In the genomic region with DNA sequence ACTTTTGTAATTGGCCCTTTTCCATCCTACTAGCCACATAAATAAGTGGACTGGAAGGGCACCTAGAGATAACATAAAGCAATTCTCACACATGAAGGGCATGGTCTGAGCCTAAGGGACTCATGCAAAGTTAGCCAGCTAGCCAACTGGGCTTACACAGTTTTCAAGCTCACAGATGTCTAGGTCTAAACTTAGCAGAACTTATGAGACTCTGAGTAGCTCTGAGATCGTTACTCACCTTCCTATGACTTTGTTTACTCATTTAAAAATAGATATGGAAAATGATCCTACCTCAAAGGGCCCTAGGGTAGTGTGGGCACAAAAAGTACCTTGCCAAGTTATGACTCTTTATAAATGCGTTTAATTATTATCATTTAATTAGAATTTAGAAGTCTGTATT, we compare ENCODE assay signal across 25 cellular contexts.
"Had no signal": no experiment of that assay in that cellular context is flagged by ENCODE, and none has a peak within 500 bp of the region (broad histone marks: within the 10 kb centered on the region; RNA-seq: fewer than 3 reads in every experiment).

No MANE protein-coding gene starts in this region.

- H3K4me3 ChIP-seq: Peyer's patch had no signal

- ATAC-seq: activated T-helper 17 cell treated with anti-CD3 and anti-CD28 coated beads, Interleukin-2, amount 50 U/mL, for 72 hours; T-helper 17 cell had no signal

- DNase-seq: activated B cell treated with CpG ODN at 0.5 μM for 24 hours; activated CD4-positive, alpha-beta memory T cell treated with anti-CD3 and anti-CD28 coated beads for 36 hours; activated CD4-positive, alpha-beta T cell treated with anti-CD3 and anti-CD28 coated beads for 1 hour; activated CD4-positive, alpha-beta T cell treated with anti-CD3 and anti-CD28 coated beads, Interleukin-2, amount 10 ng/mL, durations not matched to agents 24 days and 14 days; activated CD8-positive, alpha-beta memory T cell treated with anti-CD3 and anti-CD28 coated beads for 24 hours; activated gamma-delta T cell; activated naive CD4-positive, alpha-beta T cell treated with anti-CD3 and anti-CD28 coated beads for 36 hours; activated T-cell treated with anti-CD3 and anti-CD28 coated beads, Interleukin-2, amount 50 U/mL, for 48 hours; amygdala; cerebellar nuclear complex; Kasumi-1; KBM-7; NCI-H1105 treated with DMSO at 0.1 percent for 48 hours; NCI-H146; NCI-H187 treated with DMSO at 0.1 percent for 48 hours; NCI-H2171; NCI-H2227 treated with DMSO at 0.1 percent for 48 hours; NCI-H526; NCI-H774; Peyer's patch; SIG-M5; T-helper 17 cell; T-helper 9 cell had no signal

- H3K4me1 ChIP-seq: Peyer's patch had no signal

- H3K27ac ChIP-seq: brain microvascular endothelial cell, Peyer's patch had no signal

- H3K27me3 ChIP-seq: brain microvascular endothelial cell, Peyer's patch had no signal

- H3K36me3 ChIP-seq: brain microvascular endothelial cell, Peyer's patch had no signal

- H3K9me3 ChIP-seq: Peyer's patch had no signal
